15 cellular contexts compared by ENCODE assay signal in the genomic region with DNA sequence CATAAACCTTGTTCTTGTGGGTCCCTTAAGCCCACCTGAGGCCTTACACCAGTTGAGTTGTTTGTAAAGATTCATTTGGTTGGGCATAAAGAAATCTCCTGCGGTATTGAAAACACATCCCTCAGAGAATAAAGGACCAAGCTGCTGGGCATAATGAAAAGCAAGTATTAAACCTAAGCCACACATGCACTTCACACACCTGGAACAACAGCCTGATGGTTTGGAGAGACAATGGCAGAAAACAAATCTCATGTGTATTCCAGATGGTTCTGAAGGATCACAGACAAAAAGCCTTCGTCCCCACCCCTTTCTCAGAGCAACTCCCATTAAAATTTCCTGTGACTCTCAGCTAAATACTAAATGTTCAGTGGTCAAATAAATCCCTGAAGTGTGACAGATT. TPM values are rescaled to one million over a fixed set of nuclear protein-coding genes. Genes with fewer than 3 reads are reported as not detected.
"Had no signal": no experiment of that assay in that cellular context is flagged by ENCODE, and none has a peak within 500 bp of the region (broad histone marks: within the 10 kb centered on the region; RNA-seq: fewer than 3 reads in every experiment).

No MANE protein-coding gene starts in this region.

- H3K36me3 ChIP-seq: colonic mucosa, sigmoid colon, spleen, upper lobe of left lung had no signal

- H3K4me3 ChIP-seq: colonic mucosa, sigmoid colon, spleen, upper lobe of left lung had no signal

- DNase-seq: activated CD4-positive, alpha-beta T cell treated with anti-CD3 and anti-CD28 coated beads, Interleukin-2, amount 50 U/mL, for 1 hour; activated naive CD8-positive, alpha-beta T cell treated with anti-CD3 and anti-CD28 coated beads for 36 hours; amygdala; central memory CD4-positive, alpha-beta T cell; colonic mucosa; islet precursor cell; sigmoid colon; spleen; stimulated activated naive CD8-positive, alpha-beta T cell treated with anti-CD3 and anti-CD28 coated beads, Interleukin-15, amount 100 ng/mL, for 72 hours; upper lobe of left lung had no signal

- H3K9me3 ChIP-seq: colonic mucosa, sigmoid colon, spleen, upper lobe of left lung had no signal

- H3K27me3 ChIP-seq: colonic mucosa, sigmoid colon, upper lobe of left lung had no signal

- H3K4me1 ChIP-seq: colonic mucosa, sigmoid colon, spleen, upper lobe of left lung had no signal

- H3K27ac ChIP-seq: colonic mucosa, sigmoid colon, spleen, upper lobe of left lung had no signal

RNA-seq across cellular contexts. Expression of a gene that starts 44.2 kb away (rescaled TPM):
- total RNA-seq: activated CD8-positive, alpha-beta memory T cell treated with anti-CD3 and anti-CD28 coated beads for 36 hours; activated naive CD8-positive, alpha-beta T cell treated with anti-CD3 and anti-CD28 coated beads for 36 hours; activated T-helper 1 cell treated with anti-CD3 and anti-CD28 coated beads, Interleukin-12 subunit alpha, Interleukin-12 subunit beta, Interleukin-2, Interleukin-4 antibody, amounts not matched to agents 30 ng/mL and 10 ng/mL and 1 ng/mL, durations not matched to agents 14 hours and 24 hours and 36 hours; colonic mucosa; lung microvascular endothelial cell; neural crest cell; osteocyte; sigmoid colon; spleen had no signal
